In genomic region chr11:118631109-118631508, GRCh38 we compare ENCODE assay signal across 26 cellular contexts. TPM values are rescaled to one million over a fixed set of nuclear protein-coding genes. Genes with fewer than 3 reads are reported as not detected.
DNase-seq lines count a peak whose midpoint lies in the region; ATAC-seq, FAIRE-seq and TF ChIP-seq lines count a peak whose summit lies in the region.
"Had no signal": no experiment of that assay in that cellular context is flagged by ENCODE, and none has a peak within 500 bp of the region (broad histone marks: within the 10 kb centered on the region; RNA-seq: fewer than 3 reads in every experiment).

No MANE protein-coding gene starts in this region.

- TF ChIP-seq CTCF in endothelial cell of umbilical vein (IDR thresholded peaks at IDR 0.05; ENCODE audit: extremely low read depth in 1 of 2, insufficient read depth in 1 of 2, low read depth in 1 of 2, low read length in 2 of 2) (no peak), neural crest cell (conservative IDR thresholded peaks at IDR 0.05) (no peak), type B pancreatic cell (conservative IDR thresholded peaks at IDR 0.05) (no peak)

- H3K4me2 ChIP-seq in endothelial cell of umbilical vein (ENCODE audit: insufficient read depth, low read length), result no peak overlapping the region
- H3K4me2 ChIP-seq: BLaER1, GM23338 had no signal

- no peak overlapping the region for H3K9ac ChIP-seq in endothelial cell of umbilical vein (replicated peaks; ENCODE audit: extremely low read depth, insufficient read depth, low read length)
- H3K9ac ChIP-seq: BLaER1 had no signal

- H3K9me1 ChIP-seq in endothelial cell of umbilical vein (replicated peaks; ENCODE audit: control insufficient read depth, extremely low read depth, insufficient read depth, low read length), result no peaks in the 10 kb centered on the region

- peaks cover 23% of the 10 kb centered on the region for H3K4me1 Mint-ChIP-seq in neural crest cell
- peaks cover 16% of the 10 kb centered on the region for H3K4me1 Mint-ChIP-seq in type B pancreatic cell (ENCODE audit: unreplicated experiment)

- ATAC-seq in right cardiac atrium (no peak), sciatic nerve (no peak), GM21390 (IDR thresholded peaks at IDR 0.05; ENCODE audit: unreplicated experiment) (no peak)
- ATAC-seq: GM23338 had no signal

- H3K27ac ChIP-seq in right cardiac atrium (ENCODE audit: low read length) (no peak overlapping the region), endothelial cell of umbilical vein (ENCODE audit: insufficient read depth, low read depth, low read length) (no peak overlapping the region)
- H3K27ac ChIP-seq: BLaER1, SK-N-MC had no signal

- H3K27me3 Mint-ChIP-seq in neural crest cell (ENCODE audit: low read depth) (no peaks in the 10 kb centered on the region), type B pancreatic cell (no peaks in the 10 kb centered on the region)
- H3K27me3 Mint-ChIP-seq: CD4-positive, alpha-beta T cell had no signal

- H3K4me3 ChIP-seq in right cardiac atrium (ENCODE audit: low read length) (no peak overlapping the region), endothelial cell of umbilical vein (replicated peaks in 1 of 3; ENCODE audit: insufficient read depth in 1 of 3, low read depth in 1 of 3, low read length in 3 of 3) (no peak overlapping the region)
- H3K4me3 ChIP-seq: BLaER1, GM23338, MG63, SK-N-MC had no signal

- CTCF ChIA-PET in endothelial cell of umbilical vein (lab: Charles Lee), result interaction anchor here (0.9 to 3.2 kb wide), 4 partner anchors 9 to 36 kb away, joined by 3 to 11 read pairs (median 4); no protein-coding TSS in a partner anchor

- intact Hi-C loops in right cardiac atrium (cut with DNase I), result no loop called here
- intact Hi-C loops in cardiac septum (cut with DNase I), result no loop called here
- intact Hi-C loops in endothelial cell of umbilical vein (cut with micrococcal nuclease), result no loop called here
- intact Hi-C loops in sciatic nerve (cut with DNase I), result no loop called here

- H3K36me3 ChIP-seq in endothelial cell of umbilical vein (ENCODE audit: control insufficient read depth in 2 of 2, extremely low read depth in 1 of 2, insufficient read depth in 2 of 2, low read length in 2 of 2), result peaks cover 22 to 50% of the 10 kb centered on the region in 2 experiments

- DNase-seq in right cardiac atrium (peak; percentile 22 to 50 (median 37)), cardiac septum (ENCODE audit: low spot score) (no peak), endothelial cell of umbilical vein (ENCODE audit: low read depth, low spot score) (no peak), neural crest cell (ENCODE audit: low read depth, low spot score) (no peak), sciatic nerve (ENCODE audit: low spot score) (no peak), type B pancreatic cell (ENCODE audit: extremely low spot score, unreplicated experiment) (no peak), cerebellar nuclear complex (lab: John Stamatoyannopoulos, UW) (no peak)
- DNase-seq: CD4-positive, alpha-beta T cell; H9; KBM-7; MG63; NCI-H1105 treated with DMSO at 0.1 percent for 48 hours; NCI-H2029; NCI-H446 treated with DMSO at 0.1 percent for 48 hours; NCI-H526; RPMI8226; SIG-M5 had no signal

- peaks cover 32% of the 10 kb centered on the region for H3K79me2 ChIP-seq in endothelial cell of umbilical vein (ENCODE audit: control insufficient read depth, insufficient read depth, low read length)

- H3K36me3 Mint-ChIP-seq in neural crest cell (ENCODE audit: low read depth) (peaks cover 3% of the 10 kb centered on the region), type B pancreatic cell (peaks cover 8% of the 10 kb centered on the region)

- FAIRE-seq in endothelial cell of umbilical vein (lab: Jason Lieb, UNC), result no peak
- FAIRE-seq: A204.1, D721Med, G401.6 had no signal

- H3K9me3 ChIP-seq in right cardiac atrium (ENCODE audit: control insufficient read depth, low read length) (no peaks in the 10 kb centered on the region), endothelial cell of umbilical vein (replicated peaks; ENCODE audit: control insufficient read depth, insufficient read depth, low read length) (no peaks in the 10 kb centered on the region)
- H3K9me3 ChIP-seq: BLaER1, MG63 had no signal

- H3K4me1 ChIP-seq in right cardiac atrium (ENCODE audit: control insufficient read depth, insufficient read depth, low read length), result peaks cover 13% of the 10 kb centered on the region
- no peaks in the 10 kb centered on the region for H3K4me1 ChIP-seq in endothelial cell of umbilical vein (ENCODE audit: control insufficient read depth, extremely low read depth, insufficient read depth, low read length)

- H3K27ac Mint-ChIP-seq in neural crest cell (ENCODE audit: unreplicated experiment), result peak overlapping the region; percentile 53
- H3K27ac Mint-ChIP-seq in type B pancreatic cell, result no peak overlapping the region
- H3K27ac Mint-ChIP-seq: CD4-positive, alpha-beta T cell; GM23338; H9 had no signal

- H3K27me3 ChIP-seq in right cardiac atrium (ENCODE audit: control insufficient read depth, insufficient read depth) (no peaks in the 10 kb centered on the region), endothelial cell of umbilical vein (ENCODE audit: control insufficient read depth in 2 of 2, insufficient read depth in 2 of 2, low read length in 2 of 2) (no peaks in the 10 kb centered on the region)
- H3K27me3 ChIP-seq: BLaER1, MG63 had no signal

- TF ChIP-seq POLR2A in endothelial cell of umbilical vein (IDR thresholded peaks at IDR 0.05; ENCODE audit: low read depth, low read length), result no peak

- H4K20me1 ChIP-seq in endothelial cell of umbilical vein (replicated peaks; ENCODE audit: control insufficient read depth, extremely low read depth, insufficient read depth, low read length), result no peaks in the 10 kb centered on the region
- H4K20me1 ChIP-seq: BLaER1 had no signal

- 92% methylated on average over 12 of the region's 12 CpGs for WGBS in right cardiac atrium

- no peak overlapping the region for H2AFZ ChIP-seq in endothelial cell of umbilical vein (ENCODE audit: low read depth, low read length)
- H2AFZ ChIP-seq: GM23338 had no signal

- H3K4me3 Mint-ChIP-seq in neural crest cell (no peak overlapping the region), type B pancreatic cell (no peak overlapping the region)
- H3K4me3 Mint-ChIP-seq: CD4-positive, alpha-beta T cell; GM23338; H9 had no signal

- no peaks in the 10 kb centered on the region for H3K9me3 Mint-ChIP-seq in neural crest cell
- H3K9me3 Mint-ChIP-seq in type B pancreatic cell, result no peaks in the 10 kb centered on the region
- H3K9me3 Mint-ChIP-seq: CD4-positive, alpha-beta T cell; GM23338; H9 had no signal

- dilution Hi-C loops in endothelial cell of umbilical vein (cut with MboI; ENCODE audit: extremely low pct_ligation_motif_present, low sequenced_read_pairs), result no loop called here

- no TSS peak for BruUV-seq in endothelial cell of umbilical vein (replicated peaks; lab: Mats Ljungman, UMichigan)

- POLR2A ChIA-PET in endothelial cell of umbilical vein (lab: Charles Lee), result no interaction called here

TF ChIP-seq in endothelial cell of umbilical vein, 7 proteins besides CTCF, POLR2A, EP300 and RAD21:
- TF ChIP-seq POLR2AphosphoS5 (IDR thresholded peaks at IDR 0.05; ENCODE audit: insufficient read depth, low read depth, low read length) (peak; percentile 9), EZH2 (IDR thresholded peaks at IDR 0.05; ENCODE audit: borderline replicate concordance, low read depth, low read length, severe bottlenecking) (no peak)

RNA-seq across cellular contexts. Expression of gene PHLDB1, which starts 23.7 kb away (rescaled TPM):
- total RNA-seq in right cardiac atrium, result 100 to 1,000 TPM; 123 to 177 (median 136) TPM
- 110 TPM for polyA plus RNA-seq in right cardiac atrium
- 155 TPM for total RNA-seq in cardiac septum
- 183 and 227 TPM in 2 replicates for total RNA-seq in endothelial cell of umbilical vein
- polyA plus RNA-seq in endothelial cell of umbilical vein, result 99.7 and 109 TPM in 2 replicates
- polyA plus RNA-seq in endothelial cell of umbilical vein (2011; cell fraction: cytosol; rRNA removed), result 69.9 and 75.8 TPM in 2 replicates
- 320 and 340 TPM in 2 replicates for polyA plus RNA-seq in endothelial cell of umbilical vein (2011; cell fraction: nucleus; rRNA removed)
- 99.4 and 105 TPM in 2 replicates for polyA plus RNA-seq in endothelial cell of umbilical vein (2012)
- 149 and 151 TPM in 2 replicates for polyA minus RNA-seq in endothelial cell of umbilical vein
- 4.6 TPM for polyA minus RNA-seq in endothelial cell of umbilical vein (2011; cell fraction: cytosol; rRNA and poly(A)+ RNA removed)
- 155 and 169 TPM in 2 replicates for polyA minus RNA-seq in endothelial cell of umbilical vein (2011; cell fraction: nucleus; rRNA and poly(A)+ RNA removed)
- 108 and 120 TPM in 2 replicates for total RNA-seq in neural crest cell
- 419 TPM for total RNA-seq in sciatic nerve
- total RNA-seq in type B pancreatic cell (ENCODE audit: low replicate concordance), result 21.2 and 63.1 TPM in 2 replicates

RNA-seq across cellular contexts. Expression of gene TREH, which starts 48.3 kb away (rescaled TPM):
- total RNA-seq in right cardiac atrium (not detected), cardiac septum (not detected), endothelial cell of umbilical vein (not detected in 2 replicates), neural crest cell (not detected in 2 replicates), sciatic nerve (not detected), type B pancreatic cell (ENCODE audit: low replicate concordance) (0.33 and 0.41 TPM in 2 replicates)
- polyA plus RNA-seq in right cardiac atrium (1.2 TPM), endothelial cell of umbilical vein (not detected in 2 replicates)
- polyA plus RNA-seq in endothelial cell of umbilical vein (2011; cell fraction: cytosol; rRNA removed), result not detected in 2 replicates
- polyA plus RNA-seq in endothelial cell of umbilical vein (2011; cell fraction: nucleus; rRNA removed), result not detected in 2 replicates
- polyA plus RNA-seq in endothelial cell of umbilical vein (2012), result 0.35 and 0.56 TPM in 2 replicates
- polyA minus RNA-seq in endothelial cell of umbilical vein, result not detected in 2 replicates
- polyA minus RNA-seq in endothelial cell of umbilical vein (2011; cell fraction: cytosol; rRNA and poly(A)+ RNA removed), result not detected
- polyA minus RNA-seq in endothelial cell of umbilical vein (2011; cell fraction: nucleus; rRNA and poly(A)+ RNA removed), result not detected in 2 replicates
- total RNA-seq: CD4-positive, alpha-beta T cell; GM23338; H9; LHCN-M2 had no signal
- polyA plus RNA-seq: AG04450 had no signal

RNA-seq across cellular contexts. Expression of gene ARCN1, which starts 58.9 kb away (rescaled TPM):
- total RNA-seq in right cardiac atrium (100 to 1,000 TPM in 2 of 4 donors, 10 to 100 TPM in 2; 90.3 to 138 (median 101) TPM), cardiac septum (118 TPM), endothelial cell of umbilical vein (168 and 172 TPM in 2 replicates), neural crest cell (122 and 128 TPM in 2 replicates), sciatic nerve (135 TPM), type B pancreatic cell (ENCODE audit: low replicate concordance) (139 and 175 TPM in 2 replicates)
- polyA plus RNA-seq in right cardiac atrium (69.1 TPM), endothelial cell of umbilical vein (180 and 188 TPM in 2 replicates)
- 184 and 190 TPM in 2 replicates for polyA plus RNA-seq in endothelial cell of umbilical vein (2011; cell fraction: cytosol; rRNA removed)
- polyA plus RNA-seq in endothelial cell of umbilical vein (2011; cell fraction: nucleus; rRNA removed), result 83.4 and 98.1 TPM in 2 replicates
- 138 and 176 TPM in 2 replicates for polyA plus RNA-seq in endothelial cell of umbilical vein (2012)
- 185 and 191 TPM in 2 replicates for polyA minus RNA-seq in endothelial cell of umbilical vein
- polyA minus RNA-seq in endothelial cell of umbilical vein (2011; cell fraction: cytosol; rRNA and poly(A)+ RNA removed), result 49.5 TPM
- polyA minus RNA-seq in endothelial cell of umbilical vein (2011; cell fraction: nucleus; rRNA and poly(A)+ RNA removed), result 38.0 and 59.9 TPM in 2 replicates

Comparison
In these comparisons a context has a peak if more than half of its experiments do, and no peak if none do; other contexts are left out.
1. DNase-seq: peak in right cardiac atrium (3 of 3); none in cardiac septum (single experiment), endothelial cell of umbilical vein (single experiment), neural crest cell (single experiment), sciatic nerve (single experiment), type B pancreatic cell (single experiment) and cerebellar nuclear complex (0 of 2).